Comparison of ENCODE assay signal across 1 cellular context in genomic region chr7:99709838-99710541, GRCh38.
TF ChIP-seq lines count a peak whose summit lies in the region.

No MANE protein-coding gene starts in this region.

TF ChIP-seq in GM12878, 131 proteins besides CTCF, POLR2A, EP300 and RAD21:
- TF ChIP-seq ZBTB4 (CRISPR knock-in tag; IDR thresholded peaks at IDR 0.05) = no peak
- no peak for TF ChIP-seq IRF3 (IDR thresholded peaks at IDR 0.05)
- no peak for TF ChIP-seq MTA2 (IDR thresholded peaks at IDR 0.05; ENCODE audit: low read depth)
- TF ChIP-seq BHLHE40 (IDR thresholded peaks at IDR 0.05; ENCODE audit: borderline replicate concordance in 1 of 2, low read depth in 2 of 2, low read length in 1 of 2) = no peak
- no peak for TF ChIP-seq MEF2A (IDR thresholded peaks at IDR 0.05; ENCODE audit: insufficient read depth, low read depth, low read length)
- TF ChIP-seq BCLAF1 (IDR thresholded peaks at IDR 0.05) = no peak
- TF ChIP-seq DPF2 (IDR thresholded peaks at IDR 0.05) = no peak
- TF ChIP-seq PBX3 (IDR thresholded peaks at IDR 0.05; ENCODE audit: insufficient replicate concordance, low read depth, low read length) = no peak
- no peak for TF ChIP-seq SPI1 (IDR thresholded peaks at IDR 0.05; ENCODE audit: borderline replicate concordance, insufficient read depth, low read depth, low read length)
- TF ChIP-seq NKRF (conservative IDR thresholded peaks at IDR 0.05) = no peak
- TF ChIP-seq BMI1 (IDR thresholded peaks at IDR 0.05; ENCODE audit: borderline replicate concordance) = no peak
- TF ChIP-seq ESRRA (IDR thresholded peaks at IDR 0.05; ENCODE audit: low read length) = no peak
- no peak for TF ChIP-seq RELA (IDR thresholded peaks at IDR 0.05; ENCODE audit: borderline replicate concordance, partially characterized antibody)
- no peak for TF ChIP-seq MAX (IDR thresholded peaks at IDR 0.05; ENCODE audit: low read depth, low read length)
- TF ChIP-seq KLF5 (IDR thresholded peaks at IDR 0.05; ENCODE audit: partially characterized antibody) = no peak
- no peak for TF ChIP-seq RB1 (IDR thresholded peaks at IDR 0.05; ENCODE audit: borderline replicate concordance)
- TF ChIP-seq SP1 (IDR thresholded peaks at IDR 0.05; ENCODE audit: low read depth, low read length) = no peak
- no peak for TF ChIP-seq PRDM15 (CRISPR knock-in tag; IDR thresholded peaks at IDR 0.05)
